In the genomic region with DNA sequence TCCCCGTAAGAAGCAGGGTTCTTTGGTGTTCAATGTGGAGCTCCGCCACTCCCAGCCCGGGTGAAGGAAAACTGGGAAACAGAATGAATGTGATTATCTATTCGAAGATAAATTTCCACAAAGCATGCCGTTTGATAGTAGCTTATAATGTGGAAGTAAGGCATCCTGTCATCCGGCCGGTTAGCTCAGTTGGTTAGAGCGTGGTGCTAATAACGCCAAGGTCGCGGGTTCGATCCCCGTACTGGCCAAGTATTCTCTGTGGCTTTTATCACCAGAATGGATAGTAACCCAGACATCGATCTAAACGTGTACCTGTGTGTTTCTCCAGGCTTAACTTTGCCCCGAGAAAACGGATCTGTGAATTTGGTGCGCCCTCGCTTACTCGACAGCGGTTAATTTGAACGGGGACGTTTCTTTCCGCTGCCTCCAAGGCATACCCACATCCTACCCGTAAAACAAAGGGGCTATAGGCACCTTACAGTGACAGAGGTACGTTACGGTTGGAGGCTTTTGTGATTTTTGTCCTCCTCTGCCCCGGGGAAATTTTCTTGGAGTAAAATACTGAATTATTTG, we compare ENCODE assay signal across 1 cellular context.
TF ChIP-seq lines count a peak whose summit lies in the region.

No MANE protein-coding gene starts in this region.

TF ChIP-seq in K562, 482 proteins besides CTCF, POLR2A, EP300 and RAD21 (continued from another document and continues in another):
- TF ChIP-seq, protein P1, sequence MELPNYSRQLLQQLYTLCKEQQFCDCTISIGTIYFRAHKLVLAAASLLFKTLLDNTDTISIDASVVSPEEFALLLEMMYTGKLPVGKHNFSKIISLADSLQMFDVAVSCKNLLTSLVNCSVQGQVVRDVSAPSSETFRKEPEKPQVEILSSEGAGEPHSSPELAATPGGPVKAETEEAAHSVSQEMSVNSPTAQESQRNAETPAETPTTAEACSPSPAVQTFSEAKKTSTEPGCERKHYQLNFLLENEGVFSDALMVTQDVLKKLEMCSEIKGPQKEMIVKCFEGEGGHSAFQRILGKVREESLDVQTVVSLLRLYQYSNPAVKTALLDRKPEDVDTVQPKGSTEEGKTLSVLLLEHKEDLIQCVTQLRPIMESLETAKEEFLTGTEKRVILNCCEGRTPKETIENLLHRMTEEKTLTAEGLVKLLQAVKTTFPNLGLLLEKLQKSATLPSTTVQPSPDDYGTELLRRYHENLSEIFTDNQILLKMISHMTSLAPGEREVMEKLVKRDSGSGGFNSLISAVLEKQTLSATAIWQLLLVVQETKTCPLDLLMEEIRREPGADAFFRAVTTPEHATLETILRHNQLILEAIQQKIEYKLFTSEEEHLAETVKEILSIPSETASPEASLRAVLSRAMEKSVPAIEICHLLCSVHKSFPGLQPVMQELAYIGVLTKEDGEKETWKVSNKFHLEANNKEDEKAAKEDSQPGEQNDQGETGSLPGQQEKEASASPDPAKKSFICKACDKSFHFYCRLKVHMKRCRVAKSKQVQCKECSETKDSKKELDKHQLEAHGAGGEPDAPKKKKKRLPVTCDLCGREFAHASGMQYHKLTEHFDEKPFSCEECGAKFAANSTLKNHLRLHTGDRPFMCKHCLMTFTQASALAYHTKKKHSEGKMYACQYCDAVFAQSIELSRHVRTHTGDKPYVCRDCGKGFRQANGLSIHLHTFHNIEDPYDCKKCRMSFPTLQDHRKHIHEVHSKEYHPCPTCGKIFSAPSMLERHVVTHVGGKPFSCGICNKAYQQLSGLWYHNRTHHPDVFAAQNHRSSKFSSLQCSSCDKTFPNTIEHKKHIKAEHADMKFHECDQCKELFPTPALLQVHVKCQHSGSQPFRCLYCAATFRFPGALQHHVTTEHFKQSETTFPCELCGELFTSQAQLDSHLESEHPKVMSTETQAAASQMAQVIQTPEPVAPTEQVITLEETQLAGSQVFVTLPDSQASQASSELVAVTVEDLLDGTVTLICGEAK (IDR thresholded peaks at IDR 0.05): peak; percentile 85
- TF ChIP-seq, protein P1 (CRISPR knock-in tag; IDR thresholded peaks at IDR 0.05): no peak
- TF ChIP-seq NFRKB (IDR thresholded peaks at IDR 0.05; ENCODE audit: low read depth) (0 out of 2 replicates have a peak, but pooled peaks have one; percentile 40), PHF21A (IDR thresholded peaks at IDR 0.05; ENCODE audit: borderline replicate concordance, low read depth) (peak; percentile 90; the same call in 1 of the 2 replicates), NCOR1 (IDR thresholded peaks at IDR 0.05) (peak; percentile 42; the same call in 1 of the 2 replicates), SMAD4 (CRISPR knock-in tag; conservative IDR thresholded peaks at IDR 0.05) (peak; percentile 20; the same call in 1 of the 2 replicates), ZBED1 (IDR thresholded peaks at IDR 0.05) (0 out of 2 replicates have a peak, but pooled peaks have one; percentile 52), MYNN (IDR thresholded peaks at IDR 0.05) (peak; percentile 93), MYNN (CRISPR knock-in tag; IDR thresholded peaks at IDR 0.05) (no peak), SMARCC2 (IDR thresholded peaks at IDR 0.05; ENCODE audit: low read depth) (0 out of 2 replicates have a peak, but pooled peaks have one; percentile 26), TEAD1 (CRISPR knock-in tag; IDR thresholded peaks at IDR 0.05) (peak in 1 of 2 experiments; percentile 81; a peak in 2 of 4 replicates), NFIC (IDR thresholded peaks at IDR 0.05) (peak; percentile 86), TEAD4 (IDR thresholded peaks at IDR 0.05; ENCODE audit: low read length) (peak; percentile 84), TEAD4 (CRISPR knock-in tag; IDR thresholded peaks at IDR 0.05; ENCODE audit: borderline replicate concordance) (no peak), RBM15 (IDR thresholded peaks at IDR 0.05; ENCODE audit: insufficient read depth, low read length) (no peak), JUN (IDR thresholded peaks at IDR 0.05; ENCODE audit: borderline replicate concordance, low read depth, low read length) (peak; percentile 78), JUN (CRISPR knock-in tag; IDR thresholded peaks at IDR 0.05; ENCODE audit: borderline replicate concordance) (peak; percentile 50; the same call in 1 of the 2 replicates), HSF4 (CRISPR knock-in tag; IDR thresholded peaks at IDR 0.05; ENCODE audit: borderline replicate concordance) (0 out of 2 replicates have a peak, but pooled peaks have one; percentile 13), MEF2D (tag; conservative IDR thresholded peaks at IDR 0.05; ENCODE audit: low read depth) (0 out of 2 replicates have a peak, but pooled peaks have one; percentile 48), HLTF (IDR thresholded peaks at IDR 0.05) (peak; percentile 91), HDAC3 (IDR thresholded peaks at IDR 0.05; ENCODE audit: borderline replicate concordance, partially characterized antibody) (peak; percentile 51), HDAC2 (IDR thresholded peaks at IDR 0.05) (peak; percentile 80; the same call in 1 of the 2 replicates), ASH1L (IDR thresholded peaks at IDR 0.05; ENCODE audit: borderline replicate concordance, low read depth, partially characterized antibody) (no peak), LCOR (CRISPR knock-in tag; IDR thresholded peaks at IDR 0.05) (peak; percentile 91), GABPB1 (CRISPR knock-in tag; IDR thresholded peaks at IDR 0.05) (peak; percentile 74), CBFA2T3 (IDR thresholded peaks at IDR 0.05) (peak; percentile 31; the same call in 1 of the 2 replicates), SOX6 (IDR thresholded peaks at IDR 0.05) (peak; percentile 91), ZNF707 (CRISPR knock-in tag; conservative IDR thresholded peaks at IDR 0.05) (no peak), JUND (IDR thresholded peaks at IDR 0.05; ENCODE audit: borderline replicate concordance, low read depth, low read length) (peak; percentile 82), JUND (tag; IDR thresholded peaks at IDR 0.05; ENCODE audit: borderline replicate concordance, low read depth, low read length) (peak; percentile 72; the same call in 2 of the 3 replicates), PYGO2 (tag; IDR thresholded peaks at IDR 0.05) (0 out of 2 replicates have a peak, but pooled peaks have one; percentile 9), PML (IDR thresholded peaks at IDR 0.05; ENCODE audit: low read length) (peak; percentile 46), MYBL2 (IDR thresholded peaks at IDR 0.05; ENCODE audit: low read depth) (peak; percentile 86), MYBL2 (CRISPR knock-in tag; IDR thresholded peaks at IDR 0.05; ENCODE audit: borderline replicate concordance) (no peak), TRIM24 (IDR thresholded peaks at IDR 0.05) (peak in 1 of 2 experiments; percentile 75; a peak in 3 of 4 replicates), FOXJ2 (tag; IDR thresholded peaks at IDR 0.05) (peak; percentile 70; the same call in 1 of the 2 replicates), FOSL1 (tag; conservative IDR thresholded peaks at IDR 0.05) (peak; percentile 58; the same call in 1 of the 2 replicates)
- TF ChIP-seq, protein P2, sequence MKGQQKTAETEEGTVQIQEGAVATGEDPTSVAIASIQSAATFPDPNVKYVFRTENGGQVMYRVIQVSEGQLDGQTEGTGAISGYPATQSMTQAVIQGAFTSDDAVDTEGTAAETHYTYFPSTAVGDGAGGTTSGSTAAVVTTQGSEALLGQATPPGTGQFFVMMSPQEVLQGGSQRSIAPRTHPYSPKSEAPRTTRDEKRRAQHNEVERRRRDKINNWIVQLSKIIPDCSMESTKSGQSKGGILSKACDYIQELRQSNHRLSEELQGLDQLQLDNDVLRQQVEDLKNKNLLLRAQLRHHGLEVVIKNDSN (CRISPR knock-in tag; IDR thresholded peaks at IDR 0.05): no peak
- TF ChIP-seq, protein P3, sequence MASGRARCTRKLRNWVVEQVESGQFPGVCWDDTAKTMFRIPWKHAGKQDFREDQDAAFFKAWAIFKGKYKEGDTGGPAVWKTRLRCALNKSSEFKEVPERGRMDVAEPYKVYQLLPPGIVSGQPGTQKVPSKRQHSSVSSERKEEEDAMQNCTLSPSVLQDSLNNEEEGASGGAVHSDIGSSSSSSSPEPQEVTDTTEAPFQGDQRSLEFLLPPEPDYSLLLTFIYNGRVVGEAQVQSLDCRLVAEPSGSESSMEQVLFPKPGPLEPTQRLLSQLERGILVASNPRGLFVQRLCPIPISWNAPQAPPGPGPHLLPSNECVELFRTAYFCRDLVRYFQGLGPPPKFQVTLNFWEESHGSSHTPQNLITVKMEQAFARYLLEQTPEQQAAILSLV (tag; IDR thresholded peaks at IDR 0.05): no peak
- TF ChIP-seq, protein P4, sequence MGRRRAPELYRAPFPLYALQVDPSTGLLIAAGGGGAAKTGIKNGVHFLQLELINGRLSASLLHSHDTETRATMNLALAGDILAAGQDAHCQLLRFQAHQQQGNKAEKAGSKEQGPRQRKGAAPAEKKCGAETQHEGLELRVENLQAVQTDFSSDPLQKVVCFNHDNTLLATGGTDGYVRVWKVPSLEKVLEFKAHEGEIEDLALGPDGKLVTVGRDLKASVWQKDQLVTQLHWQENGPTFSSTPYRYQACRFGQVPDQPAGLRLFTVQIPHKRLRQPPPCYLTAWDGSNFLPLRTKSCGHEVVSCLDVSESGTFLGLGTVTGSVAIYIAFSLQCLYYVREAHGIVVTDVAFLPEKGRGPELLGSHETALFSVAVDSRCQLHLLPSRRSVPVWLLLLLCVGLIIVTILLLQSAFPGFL (CRISPR knock-in tag; IDR thresholded peaks at IDR 0.05): 0 out of 2 replicates have a peak, but pooled peaks have one; percentile 12
- TF ChIP-seq, protein P5, sequence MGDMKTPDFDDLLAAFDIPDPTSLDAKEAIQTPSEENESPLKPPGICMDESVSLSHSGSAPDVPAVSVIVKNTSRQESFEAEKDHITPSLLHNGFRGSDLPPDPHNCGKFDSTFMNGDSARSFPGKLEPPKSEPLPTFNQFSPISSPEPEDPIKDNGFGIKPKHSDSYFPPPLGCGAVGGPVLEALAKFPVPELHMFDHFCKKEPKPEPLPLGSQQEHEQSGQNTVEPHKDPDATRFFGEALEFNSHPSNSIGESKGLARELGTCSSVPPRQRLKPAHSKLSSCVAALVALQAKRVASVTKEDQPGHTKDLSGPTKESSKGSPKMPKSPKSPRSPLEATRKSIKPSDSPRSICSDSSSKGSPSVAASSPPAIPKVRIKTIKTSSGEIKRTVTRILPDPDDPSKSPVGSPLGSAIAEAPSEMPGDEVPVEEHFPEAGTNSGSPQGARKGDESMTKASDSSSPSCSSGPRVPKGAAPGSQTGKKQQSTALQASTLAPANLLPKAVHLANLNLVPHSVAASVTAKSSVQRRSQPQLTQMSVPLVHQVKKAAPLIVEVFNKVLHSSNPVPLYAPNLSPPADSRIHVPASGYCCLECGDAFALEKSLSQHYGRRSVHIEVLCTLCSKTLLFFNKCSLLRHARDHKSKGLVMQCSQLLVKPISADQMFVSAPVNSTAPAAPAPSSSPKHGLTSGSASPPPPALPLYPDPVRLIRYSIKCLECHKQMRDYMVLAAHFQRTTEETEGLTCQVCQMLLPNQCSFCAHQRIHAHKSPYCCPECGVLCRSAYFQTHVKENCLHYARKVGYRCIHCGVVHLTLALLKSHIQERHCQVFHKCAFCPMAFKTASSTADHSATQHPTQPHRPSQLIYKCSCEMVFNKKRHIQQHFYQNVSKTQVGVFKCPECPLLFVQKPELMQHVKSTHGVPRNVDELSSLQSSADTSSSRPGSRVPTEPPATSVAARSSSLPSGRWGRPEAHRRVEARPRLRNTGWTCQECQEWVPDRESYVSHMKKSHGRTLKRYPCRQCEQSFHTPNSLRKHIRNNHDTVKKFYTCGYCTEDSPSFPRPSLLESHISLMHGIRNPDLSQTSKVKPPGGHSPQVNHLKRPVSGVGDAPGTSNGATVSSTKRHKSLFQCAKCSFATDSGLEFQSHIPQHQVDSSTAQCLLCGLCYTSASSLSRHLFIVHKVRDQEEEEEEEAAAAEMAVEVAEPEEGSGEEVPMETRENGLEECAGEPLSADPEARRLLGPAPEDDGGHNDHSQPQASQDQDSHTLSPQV (IDR thresholded peaks at IDR 0.05): peak; percentile 95
- TF ChIP-seq, protein P6, sequence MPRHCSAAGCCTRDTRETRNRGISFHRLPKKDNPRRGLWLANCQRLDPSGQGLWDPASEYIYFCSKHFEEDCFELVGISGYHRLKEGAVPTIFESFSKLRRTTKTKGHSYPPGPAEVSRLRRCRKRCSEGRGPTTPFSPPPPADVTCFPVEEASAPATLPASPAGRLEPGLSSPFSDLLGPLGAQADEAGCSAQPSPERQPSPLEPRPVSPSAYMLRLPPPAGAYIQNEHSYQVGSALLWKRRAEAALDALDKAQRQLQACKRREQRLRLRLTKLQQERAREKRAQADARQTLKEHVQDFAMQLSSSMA (CRISPR knock-in tag; IDR thresholded peaks at IDR 0.05): peak; percentile 66; the same call in 1 of the 2 replicates
- TF ChIP-seq, protein P7, sequence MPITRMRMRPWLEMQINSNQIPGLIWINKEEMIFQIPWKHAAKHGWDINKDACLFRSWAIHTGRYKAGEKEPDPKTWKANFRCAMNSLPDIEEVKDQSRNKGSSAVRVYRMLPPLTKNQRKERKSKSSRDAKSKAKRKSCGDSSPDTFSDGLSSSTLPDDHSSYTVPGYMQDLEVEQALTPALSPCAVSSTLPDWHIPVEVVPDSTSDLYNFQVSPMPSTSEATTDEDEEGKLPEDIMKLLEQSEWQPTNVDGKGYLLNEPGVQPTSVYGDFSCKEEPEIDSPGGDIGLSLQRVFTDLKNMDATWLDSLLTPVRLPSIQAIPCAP (CRISPR knock-in tag; IDR thresholded peaks at IDR 0.05; ENCODE audit: borderline replicate concordance): peak; percentile 90
